Comparison of ENCODE assay signal across 8 cellular contexts in the genomic region with DNA sequence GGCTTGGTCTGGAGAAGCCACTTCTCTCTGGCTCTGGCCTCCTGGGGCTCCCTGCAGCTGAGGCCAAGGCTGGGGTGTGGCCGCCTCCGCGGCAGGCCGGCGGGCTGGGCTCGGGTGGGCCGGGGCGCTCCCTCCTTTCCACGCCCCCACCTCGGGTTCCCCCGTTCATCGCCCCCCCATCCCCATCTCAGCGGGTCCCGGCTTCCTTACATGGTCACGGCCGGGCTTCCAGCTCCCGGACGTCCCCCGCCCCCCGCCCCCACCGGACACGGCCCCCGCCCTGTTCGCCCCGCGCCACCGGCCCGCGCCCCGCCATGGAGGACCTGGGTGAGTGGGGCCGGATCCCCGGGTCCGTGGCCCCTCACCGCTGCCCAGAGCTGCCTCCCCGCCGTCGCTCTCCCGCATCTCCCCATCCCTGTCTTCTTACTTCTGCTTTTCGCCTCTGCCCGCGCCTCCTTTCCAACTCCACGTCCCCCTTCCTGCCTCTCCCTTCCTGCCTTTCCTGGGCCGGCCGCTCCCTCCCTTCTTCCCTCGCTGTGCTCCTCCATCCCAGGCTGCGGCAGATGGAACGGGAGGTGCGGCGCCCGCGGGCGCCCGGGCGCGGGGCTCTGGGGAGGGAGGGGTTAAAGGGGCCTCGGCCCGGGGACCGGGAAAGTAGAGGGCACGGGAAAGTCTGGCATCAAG. TPM values are rescaled to one million over a fixed set of nuclear protein-coding genes. Genes with fewer than 3 reads are reported as not detected.
DNase-seq lines count a peak whose midpoint lies in the region; ATAC-seq and TF ChIP-seq lines count a peak whose summit lies in the region.

Gene TGFB1I1 (plus strand): TSS at position 278 of the 684 bp plus-strand sequence. CDS start 37 bp downstream, at position 315.

- no peak for DNase-seq in GM06990 (ENCODE audit: extremely low read depth, insufficient read length)
- DNase-seq in NCI-H69 (lab: John Stamatoyannopoulos, UW): peak; percentile 51
- peak; percentile 77 for DNase-seq in left kidney (ENCODE audit: low read depth, low spot score)
- no peak for DNase-seq in activated gamma-delta T cell treated with Interleukin-2 at 50 U/mL for 16 hours
- DNase-seq in ecto neural progenitor cell (ENCODE audit: low spot score): no peak

- ATAC-seq in GM21367 (IDR thresholded peaks at IDR 0.05; ENCODE audit: unreplicated experiment): no peak

- peak within 1 kb of the TSS; percentile 10; the same call in 1 of the 2 replicates for H3K4me3 ChIP-seq in GM06990 (replicated peaks; ENCODE audit: low read depth, low read length)

- peak within 1 kb of the TSS; percentile 75 for H3K4me3 Mint-ChIP-seq in dendritic cell treated with granulocyte-macrophage colony-stimulating factor and Interleukin-4, amounts not matched to agents 40 ng/mL and 50 ng/mL, for 4 days

- TF ChIP-seq CTCF in GM06990 (IDR thresholded peaks at IDR 0.05; ENCODE audit: insufficient read depth, low read length, poor library complexity, severe bottlenecking) (no peak), subcutaneous adipose tissue (IDR thresholded peaks at IDR 0.05; ENCODE audit: low read depth) (no peak)

- H3K36me3 ChIP-seq in GM06990 (ENCODE audit: control insufficient read depth, insufficient read depth, low read length): peaks cover 5% of the 10 kb centered on the region

- peak within 1 kb of the TSS; percentile 33 for H3K27ac Mint-ChIP-seq in dendritic cell treated with granulocyte-macrophage colony-stimulating factor and Interleukin-4, amounts not matched to agents 40 ng/mL and 50 ng/mL, for 4 days

- peaks cover 48% of the 10 kb centered on the region for H3K27me3 Mint-ChIP-seq in dendritic cell treated with granulocyte-macrophage colony-stimulating factor and Interleukin-4, amounts not matched to agents 40 ng/mL and 50 ng/mL, for 4 days

- H3K36me3 Mint-ChIP-seq in dendritic cell treated with granulocyte-macrophage colony-stimulating factor and Interleukin-4, amounts not matched to agents 40 ng/mL and 50 ng/mL, for 4 days (ENCODE audit: low read depth): peaks cover 3% of the 10 kb centered on the region

- H3K4me1 Mint-ChIP-seq in dendritic cell treated with granulocyte-macrophage colony-stimulating factor and Interleukin-4, amounts not matched to agents 40 ng/mL and 50 ng/mL, for 4 days (ENCODE audit: low read depth): peaks cover 38% of the 10 kb centered on the region

- intact Hi-C loops in dendritic cell treated with granulocyte-macrophage colony-stimulating factor and Interleukin-4, amounts not matched to agents 40 ng/mL and 50 ng/mL, for 4 days (cut with micrococcal nuclease): no loop called here

- H3K27me3 ChIP-seq in GM06990 (replicated peaks; ENCODE audit: control insufficient read depth, insufficient read depth, low read length): peaks cover 2% of the 10 kb centered on the region; the same call in 1 of the 2 replicates

- H3K9me3 Mint-ChIP-seq in dendritic cell treated with granulocyte-macrophage colony-stimulating factor and Interleukin-4, amounts not matched to agents 40 ng/mL and 50 ng/mL, for 4 days: no peaks in the 10 kb centered on the region

RNA-seq across cellular contexts. Expression of gene TGFB1I1, which starts in this region (rescaled TPM):
- 10 to 100 TPM; 12.6 to 35.0 (median 19.7) TPM for total RNA-seq in subcutaneous adipose tissue

Comparison
In these comparisons a context has a peak if more than half of its experiments do, and no peak if none do; other contexts are left out.
1. DNase-seq: peak in NCI-H69 (single experiment) and left kidney (single experiment); none in GM06990 (single experiment), activated gamma-delta T cell treated with Interleukin-2 at 50 U/mL for 16 hours (single experiment) and ecto neural progenitor cell (single experiment).